In genomic region chr6:45589367-45589766, GRCh38 we compare ENCODE assay signal across 1 cellular context.
TF ChIP-seq lines count a peak whose summit lies in the region.

No MANE protein-coding gene starts in this region.

TF ChIP-seq in IMR-90, 13 proteins besides CTCF, POLR2A, EP300 and RAD21 (continued from another document):
- no peak for TF ChIP-seq CHD1 (IDR thresholded peaks at IDR 0.05; ENCODE audit: low read depth, low read length)
- TF ChIP-seq, protein P1, sequence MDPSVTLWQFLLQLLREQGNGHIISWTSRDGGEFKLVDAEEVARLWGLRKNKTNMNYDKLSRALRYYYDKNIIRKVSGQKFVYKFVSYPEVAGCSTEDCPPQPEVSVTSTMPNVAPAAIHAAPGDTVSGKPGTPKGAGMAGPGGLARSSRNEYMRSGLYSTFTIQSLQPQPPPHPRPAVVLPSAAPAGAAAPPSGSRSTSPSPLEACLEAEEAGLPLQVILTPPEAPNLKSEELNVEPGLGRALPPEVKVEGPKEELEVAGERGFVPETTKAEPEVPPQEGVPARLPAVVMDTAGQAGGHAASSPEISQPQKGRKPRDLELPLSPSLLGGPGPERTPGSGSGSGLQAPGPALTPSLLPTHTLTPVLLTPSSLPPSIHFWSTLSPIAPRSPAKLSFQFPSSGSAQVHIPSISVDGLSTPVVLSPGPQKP (IDR thresholded peaks at IDR 0.05; ENCODE audit: borderline replicate concordance, low read depth, low read length): no peak
- no peak for TF ChIP-seq RFX5 (IDR thresholded peaks at IDR 0.05; ENCODE audit: low read depth, low read length)
- no peak for TF ChIP-seq MAZ (IDR thresholded peaks at IDR 0.05; ENCODE audit: borderline replicate concordance, low read depth, low read length)
- TF ChIP-seq FOS (IDR thresholded peaks at IDR 0.05; ENCODE audit: low read depth, low read length): no peak
- TF ChIP-seq MXI1 (IDR thresholded peaks at IDR 0.05; ENCODE audit: borderline replicate concordance, low read depth, low read length): no peak
- TF ChIP-seq CEBPB (IDR thresholded peaks at IDR 0.05; ENCODE audit: low read depth, low read length): no peak
- no peak for TF ChIP-seq RCOR1 (IDR thresholded peaks at IDR 0.05; ENCODE audit: insufficient replicate concordance, low read length)
- no peak for TF ChIP-seq MAFK (IDR thresholded peaks at IDR 0.05; ENCODE audit: low read depth, low read length)
- TF ChIP-seq USF2 (IDR thresholded peaks at IDR 0.05; ENCODE audit: low read depth, low read length): no peak
- TF ChIP-seq SMC3 (IDR thresholded peaks at IDR 0.05; ENCODE audit: low read depth, low read length): no peak
- no peak for TF ChIP-seq NFE2L2 (IDR thresholded peaks at IDR 0.05; ENCODE audit: low read depth, low read length)
TF ChIP-seq in IMR-90: peak in this region for 0.
